In the genomic region with DNA sequence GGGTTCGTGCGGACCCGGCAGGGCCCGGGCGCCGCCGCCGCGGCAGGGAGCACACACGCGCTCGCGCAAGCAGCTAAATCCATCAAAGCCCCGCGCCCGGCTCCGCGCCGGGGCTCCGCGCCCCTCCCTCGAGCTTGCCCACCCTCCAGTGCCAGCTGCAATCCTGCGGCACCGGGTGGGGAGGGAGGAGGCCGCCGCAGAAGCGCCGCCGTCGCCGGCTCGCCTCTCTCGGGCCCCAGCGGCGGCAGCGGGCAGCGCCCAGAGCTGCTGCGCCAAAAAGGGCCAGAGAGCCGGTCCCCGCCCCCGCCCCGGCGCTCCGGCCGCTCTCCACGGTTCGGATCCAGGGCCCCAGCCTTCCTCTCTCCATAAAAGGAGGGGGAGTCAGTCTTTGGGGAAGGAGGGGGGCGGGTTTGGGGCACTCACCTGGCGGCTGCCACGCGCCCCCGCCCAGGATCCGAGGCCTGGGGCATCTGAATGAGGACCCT, we compare ENCODE assay signal across 8 cellular contexts. TPM values are rescaled to one million over a fixed set of nuclear protein-coding genes. Genes with fewer than 3 reads are reported as not detected.
A peak's percentile ranks its signal among the peaks of the same experiment; 100 is the strongest.
DNase-seq lines count a peak whose midpoint lies in the region; ATAC-seq and TF ChIP-seq lines count a peak whose summit lies in the region.

No MANE protein-coding gene starts in this region.

- H3K4me3 Mint-ChIP-seq in nephron progenitor cell = no peak overlapping the region

- H3K4me1 Mint-ChIP-seq in nephron progenitor cell = peaks cover 21% of the 10 kb centered on the region

- DNase-seq in DMS 273 treated with DMSO at 0.1 percent for 48 hours (lab: John Stamatoyannopoulos, UW) (peak; percentile 44), HT-29 (ENCODE audit: low spot score) (peak; percentile 77), foreskin fibroblast (peak; percentile 56 to 82), nephron progenitor cell (peak; percentile 68)

- no peak for TF ChIP-seq CTCF in WI38 (IDR thresholded peaks at IDR 0.05; ENCODE audit: low read depth, low read length)
- no peak for TF ChIP-seq CTCF in foreskin fibroblast (IDR thresholded peaks at IDR 0.05; ENCODE audit: low read depth, low read length)
- TF ChIP-seq CTCF in nephron progenitor cell (IDR thresholded peaks at IDR 0.05) = peak; percentile 5

- peak overlapping the region; percentile 54 for H3K4me3 ChIP-seq in WI38 (ENCODE audit: low read depth, low read length)
- peak overlapping the region; percentile 45 to 49 for H3K4me3 ChIP-seq in foreskin fibroblast (ENCODE audit: low read depth in 1 of 2, low read length in 2 of 2)

- ATAC-seq in GM21717 (IDR thresholded peaks at IDR 0.05; ENCODE audit: unreplicated experiment) (no peak), HG03280 (IDR thresholded peaks at IDR 0.05; ENCODE audit: unreplicated experiment) (no peak), GM21528 (IDR thresholded peaks at IDR 0.05; ENCODE audit: low FRiP score, unreplicated experiment) (no peak)

- H3K9me3 Mint-ChIP-seq in nephron progenitor cell = no peaks in the 10 kb centered on the region

- H3K27ac Mint-ChIP-seq in nephron progenitor cell = no peak overlapping the region

- no peaks in the 10 kb centered on the region for H3K36me3 Mint-ChIP-seq in nephron progenitor cell (ENCODE audit: low read depth)

- peaks cover 66% of the 10 kb centered on the region for H3K27me3 Mint-ChIP-seq in nephron progenitor cell (ENCODE audit: low read depth, poor library complexity)

RNA-seq across cellular contexts. Expression of a gene that starts 0.4 kb away (rescaled TPM):
- total RNA-seq in HT-29 (2014; rRNA removed; shearing (Covaris generic)) = 15.8 and 17.3 TPM in 2 replicates
